16 cellular contexts compared by ENCODE assay signal in the genomic region with DNA sequence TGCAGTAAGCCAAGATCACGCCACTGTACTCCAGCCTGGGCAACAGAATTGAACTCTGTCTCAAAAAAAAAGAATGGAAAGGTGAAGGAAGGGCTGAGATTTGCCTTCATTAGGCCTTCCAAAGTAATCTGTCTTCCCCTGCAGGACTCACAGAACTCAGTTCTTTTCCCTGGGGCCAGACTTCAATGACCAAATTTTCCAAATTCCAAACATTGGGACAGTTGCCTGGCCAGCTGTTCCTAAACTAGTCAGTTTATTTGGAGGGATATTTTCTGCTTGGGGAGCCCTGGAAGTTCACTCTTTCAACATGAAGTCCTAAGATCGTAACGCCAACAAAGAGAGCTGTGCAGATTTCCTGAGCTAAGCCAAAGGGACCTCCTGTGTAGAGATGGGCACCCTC.
"Had no signal": no experiment of that assay in that cellular context is flagged by ENCODE, and none has a peak within 500 bp of the region (broad histone marks: within the 10 kb centered on the region; RNA-seq: fewer than 3 reads in every experiment).

No MANE protein-coding gene starts in this region.

- H3K4me1 ChIP-seq: neural progenitor cell had no signal

- ATAC-seq: body of pancreas, left colon, pancreas, SK-N-SH treated with all-trans-retinoic acid at 6 μM for 48 hours had no signal

- H3K9me3 ChIP-seq: body of pancreas, pancreas, stomach had no signal

- H3K4me3 Mint-ChIP-seq: activated naive CD4-positive, alpha-beta T cell treated with anti-CD3 and anti-CD28 coated beads, Interleukin-2, amount 50 U/mL, for 24 hours; immature natural killer cell; neural progenitor cell had no signal

- DNase-seq: activated CD4-positive, alpha-beta T cell treated with anti-CD3 and anti-CD28 coated beads, Interleukin-2, amount 50 U/mL, for 1 hour; amniotic stem cell; body of pancreas; cerebellar nuclear complex; dermis blood vessel endothelial cell; erythroblast; immature natural killer cell; left colon; mesenchymal stem cell; pancreas; stimulated activated CD4-positive, alpha-beta T cell treated with anti-CD3 and anti-CD28 coated beads, Interleukin-15, amount 100 ng/mL, for 24 hours; stimulated activated CD4-positive, alpha-beta T cell treated with anti-CD3 and anti-CD28 coated beads, Interleukin-4, amount 100 ng/mL, for 24 hours; stomach had no signal

- H3K27ac ChIP-seq: body of pancreas, neural progenitor cell, pancreas had no signal

- H3K27me3 ChIP-seq: body of pancreas, neural progenitor cell, pancreas, stomach had no signal

- H3K36me3 Mint-ChIP-seq: activated naive CD4-positive, alpha-beta T cell treated with anti-CD3 and anti-CD28 coated beads, Interleukin-2, amount 50 U/mL, for 24 hours had no signal

- H3K27ac Mint-ChIP-seq: neural progenitor cell had no signal

- H3K27me3 Mint-ChIP-seq: activated naive CD4-positive, alpha-beta T cell treated with anti-CD3 and anti-CD28 coated beads, Interleukin-2, amount 50 U/mL, for 24 hours had no signal

- H3K4me3 ChIP-seq: body of pancreas, neural progenitor cell, pancreas, stomach had no signal

- H3K9me3 Mint-ChIP-seq: activated naive CD4-positive, alpha-beta T cell treated with anti-CD3 and anti-CD28 coated beads, Interleukin-2, amount 50 U/mL, for 24 hours; immature natural killer cell; neural progenitor cell had no signal

- H3K36me3 ChIP-seq: neural progenitor cell, pancreas had no signal
